30 cellular contexts compared by ENCODE assay signal in the genomic region with DNA sequence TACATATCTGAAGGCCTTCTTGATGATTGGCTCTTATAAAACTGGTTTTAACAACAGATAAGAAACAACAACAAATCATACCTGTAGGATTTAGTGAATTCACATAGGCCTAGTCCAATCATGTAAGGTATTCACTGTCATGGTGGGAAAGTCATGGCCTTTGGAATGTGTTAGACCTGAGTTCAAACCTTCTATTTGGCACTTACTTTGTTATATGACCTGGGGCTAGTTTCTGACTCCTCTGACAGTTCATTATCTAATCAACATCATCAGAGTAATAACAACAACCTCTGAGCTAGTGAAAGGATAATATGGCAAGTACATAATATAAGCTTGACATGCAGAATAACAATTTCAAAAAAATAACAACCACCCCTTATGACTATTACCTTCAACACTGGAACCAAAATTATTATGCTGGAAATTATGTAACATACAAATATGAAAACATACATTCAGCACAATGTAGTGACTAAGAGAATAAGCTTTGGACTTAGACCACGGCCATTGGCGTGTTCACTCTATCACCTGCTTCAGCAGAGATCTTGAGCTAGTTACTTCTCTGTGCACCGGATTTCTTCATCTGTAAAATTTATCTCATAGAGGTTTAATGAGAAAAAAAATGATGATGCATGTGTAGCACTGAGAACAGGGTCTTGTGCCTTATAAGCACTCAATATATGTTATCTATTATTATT.
"Had no signal": no experiment of that assay in that cellular context is flagged by ENCODE, and none has a peak within 500 bp of the region (broad histone marks: within the 10 kb centered on the region; RNA-seq: fewer than 3 reads in every experiment).

No MANE protein-coding gene starts in this region.

- H3K36me3 ChIP-seq: adrenal gland, ascending aorta, breast epithelium, esophagus squamous epithelium had no signal

- ATAC-seq: activated CD4-positive, alpha-beta T cell treated with anti-CD3 and anti-CD28 coated beads for 36 hours; activated CD8-positive, alpha-beta memory T cell treated with anti-CD3 and anti-CD28 coated beads, Interleukin-2, amount 10 ng/mL, durations not matched to agents 7 days and 5 days; activated CD8-positive, alpha-beta T cell treated with anti-CD3 and anti-CD28 coated beads, Interleukin-2, amount 10 ng/mL, durations not matched to agents 7 days and 5 days; activated naive CD8-positive, alpha-beta T cell treated with anti-CD3 and anti-CD28 coated beads, Interleukin-2, amount 50 U/mL, for 24 hours had no signal

- H3K4me3 ChIP-seq: adrenal gland, ascending aorta, breast epithelium, coronary artery, dorsolateral prefrontal cortex, esophagus squamous epithelium had no signal

- H3K9me3 ChIP-seq: adrenal gland, esophagus squamous epithelium had no signal

- H3K27ac ChIP-seq: adrenal gland, ascending aorta, breast epithelium, coronary artery, dorsolateral prefrontal cortex, esophagus squamous epithelium had no signal

- H3K4me1 ChIP-seq: adrenal gland, ascending aorta, breast epithelium had no signal

- H3K36me3 Mint-ChIP-seq: activated CD8-positive, alpha-beta memory T cell treated with anti-CD3 and anti-CD28 coated beads, Interleukin-2, amount 10 ng/mL, durations not matched to agents 7 days and 5 days; activated naive CD4-positive, alpha-beta T cell treated with anti-CD3 and anti-CD28 coated beads, Interleukin-2, amount 50 U/mL, for 24 hours; activated naive CD8-positive, alpha-beta T cell treated with anti-CD3 and anti-CD28 coated beads for 36 hours had no signal

- H3K4me1 Mint-ChIP-seq: activated CD4-positive, alpha-beta T cell treated with anti-CD3 and anti-CD28 coated beads for 36 hours; activated CD4-positive, alpha-beta T cell treated with anti-CD3 and anti-CD28 coated beads, Interleukin-2, amount 10 ng/mL, durations not matched to agents 24 days and 14 days; activated CD8-positive, alpha-beta memory T cell treated with anti-CD3 and anti-CD28 coated beads, Interleukin-2, amount 10 ng/mL, durations not matched to agents 7 days and 5 days; activated naive CD4-positive, alpha-beta T cell treated with anti-CD3 and anti-CD28 coated beads, Interleukin-2, amount 50 U/mL, for 24 hours; activated naive CD8-positive, alpha-beta T cell treated with anti-CD3 and anti-CD28 coated beads for 36 hours; activated naive CD8-positive, alpha-beta T cell treated with anti-CD3 and anti-CD28 coated beads, Interleukin-2, amount 50 U/mL, for 24 hours; central memory CD8-positive, alpha-beta T cell had no signal

- H3K27ac Mint-ChIP-seq: activated CD4-positive, alpha-beta memory T cell treated with anti-CD3 and anti-CD28 coated beads for 36 hours; activated CD4-positive, alpha-beta T cell treated with anti-CD3 and anti-CD28 coated beads for 36 hours; activated CD4-positive, alpha-beta T cell treated with anti-CD3 and anti-CD28 coated beads, Interleukin-2, amount 10 ng/mL, durations not matched to agents 24 days and 14 days; activated CD8-positive, alpha-beta memory T cell treated with anti-CD3 and anti-CD28 coated beads, Interleukin-2, amount 10 ng/mL, durations not matched to agents 7 days and 5 days; activated CD8-positive, alpha-beta T cell treated with anti-CD3 and anti-CD28 coated beads, Interleukin-2, amount 10 ng/mL, durations not matched to agents 7 days and 5 days; activated naive CD4-positive, alpha-beta T cell treated with anti-CD3 and anti-CD28 coated beads for 36 hours; activated naive CD4-positive, alpha-beta T cell treated with anti-CD3 and anti-CD28 coated beads, Interleukin-2, amount 50 U/mL, for 24 hours; activated naive CD8-positive, alpha-beta T cell treated with anti-CD3 and anti-CD28 coated beads for 36 hours; activated naive CD8-positive, alpha-beta T cell treated with anti-CD3 and anti-CD28 coated beads, Interleukin-2, amount 50 U/mL, for 24 hours; activated T-helper 1 cell treated with anti-CD3 and anti-CD28 coated beads, Interleukin-12 subunit alpha, Interleukin-12 subunit beta, Interleukin-2, Interleukin-4 antibody, amounts not matched to agents 30 ng/mL and 10 ng/mL and 1 ng/mL, durations not matched to agents 14 hours and 24 hours and 36 hours; activated T-helper 2 cell treated with anti-CD3 and anti-CD28 coated beads, Interferon-gamma antibody, Interleukin-2, Interleukin-4, amounts not matched to agents 10 μg/mL and 5 μg/mL and 100 μg/mL, durations not matched to agents 14 hours and 24 hours and 36 hours; brain; dendritic cell treated with granulocyte-macrophage colony-stimulating factor and Interleukin-4, amounts not matched to agents 40 ng/mL and 50 ng/mL, for 4 days; endodermal cell had no signal

- DNase-seq: activated CD4-positive, alpha-beta memory T cell treated with anti-CD3 and anti-CD28 coated beads for 36 hours; activated CD4-positive, alpha-beta T cell treated with anti-CD3 and anti-CD28 coated beads for 36 hours; activated CD4-positive, alpha-beta T cell treated with anti-CD3 and anti-CD28 coated beads, Interleukin-2, amount 10 ng/mL, durations not matched to agents 24 days and 14 days; activated CD4-positive, CD25-positive, alpha-beta regulatory T cell; activated CD4-positive, CD25-positive, alpha-beta regulatory T cell treated with anti-CD3 and anti-CD28 coated beads, Interleukin-2, amount 50 U/mL, for 72 hours; activated CD8-positive, alpha-beta memory T cell treated with anti-CD3 and anti-CD28 coated beads, Interleukin-2, amount 10 ng/mL, durations not matched to agents 7 days and 5 days; activated CD8-positive, alpha-beta memory T cell treated with anti-CD3 and anti-CD28 coated beads, Interleukin-2, amount 50 U/mL, for 4 hours; activated CD8-positive, alpha-beta T cell treated with anti-CD3 and anti-CD28 coated beads, Interleukin-2, amount 10 ng/mL, durations not matched to agents 7 days and 5 days; activated effector memory CD4-positive, alpha-beta T cell treated with anti-CD3 and anti-CD28 coated beads, Interleukin-2, amount 50 U/mL, for 16 hours; activated naive CD4-positive, alpha-beta T cell treated with anti-CD3 and anti-CD28 coated beads for 36 hours; activated naive CD8-positive, alpha-beta T cell treated with anti-CD3 and anti-CD28 coated beads for 36 hours; activated naive CD8-positive, alpha-beta T cell treated with anti-CD3 and anti-CD28 coated beads, Interleukin-2, amount 50 U/mL, for 24 hours; activated T-cell treated with anti-CD3 and anti-CD28 coated beads, Interleukin-2, amount 50 U/mL, for 1 hour; activated T-cell treated with anti-CD3 and anti-CD28 coated beads, Interleukin-2, amount 50 U/mL, for 48 hours; adrenal gland; dorsolateral prefrontal cortex; effector memory CD4-positive, alpha-beta T cell; endodermal cell; esophagus squamous epithelium; head of caudate nucleus; T-helper 2 cell had no signal

- H3K27me3 Mint-ChIP-seq: activated CD4-positive, alpha-beta memory T cell treated with anti-CD3 and anti-CD28 coated beads for 36 hours; activated CD4-positive, alpha-beta T cell treated with anti-CD3 and anti-CD28 coated beads for 36 hours; activated CD4-positive, alpha-beta T cell treated with anti-CD3 and anti-CD28 coated beads, Interleukin-2, amount 10 ng/mL, durations not matched to agents 24 days and 14 days; activated CD8-positive, alpha-beta memory T cell treated with anti-CD3 and anti-CD28 coated beads, Interleukin-2, amount 10 ng/mL, durations not matched to agents 7 days and 5 days; activated naive CD8-positive, alpha-beta T cell treated with anti-CD3 and anti-CD28 coated beads for 36 hours; activated naive CD8-positive, alpha-beta T cell treated with anti-CD3 and anti-CD28 coated beads, Interleukin-2, amount 50 U/mL, for 24 hours; brain; dendritic cell treated with granulocyte-macrophage colony-stimulating factor and Interleukin-4, amounts not matched to agents 40 ng/mL and 50 ng/mL, for 4 days had no signal

- H3K27me3 ChIP-seq: adrenal gland, ascending aorta, breast epithelium, dorsolateral prefrontal cortex, esophagus squamous epithelium had no signal

- H3K4me3 Mint-ChIP-seq: activated CD4-positive, alpha-beta memory T cell treated with anti-CD3 and anti-CD28 coated beads for 36 hours; activated CD4-positive, alpha-beta T cell treated with anti-CD3 and anti-CD28 coated beads for 36 hours; activated CD4-positive, alpha-beta T cell treated with anti-CD3 and anti-CD28 coated beads, Interleukin-2, amount 10 ng/mL, durations not matched to agents 24 days and 14 days; activated CD8-positive, alpha-beta memory T cell treated with anti-CD3 and anti-CD28 coated beads, Interleukin-2, amount 10 ng/mL, durations not matched to agents 7 days and 5 days; activated CD8-positive, alpha-beta T cell treated with anti-CD3 and anti-CD28 coated beads, Interleukin-2, amount 10 ng/mL, durations not matched to agents 7 days and 5 days; activated naive CD4-positive, alpha-beta T cell treated with anti-CD3 and anti-CD28 coated beads for 36 hours; activated naive CD4-positive, alpha-beta T cell treated with anti-CD3 and anti-CD28 coated beads, Interleukin-2, amount 50 U/mL, for 24 hours; activated naive CD8-positive, alpha-beta T cell treated with anti-CD3 and anti-CD28 coated beads for 36 hours; activated naive CD8-positive, alpha-beta T cell treated with anti-CD3 and anti-CD28 coated beads, Interleukin-2, amount 50 U/mL, for 24 hours; activated T-helper 1 cell treated with anti-CD3 and anti-CD28 coated beads, Interleukin-12 subunit alpha, Interleukin-12 subunit beta, Interleukin-2, Interleukin-4 antibody, amounts not matched to agents 30 ng/mL and 10 ng/mL and 1 ng/mL, durations not matched to agents 14 hours and 24 hours and 36 hours; brain; central memory CD8-positive, alpha-beta T cell; dendritic cell treated with granulocyte-macrophage colony-stimulating factor and Interleukin-4, amounts not matched to agents 40 ng/mL and 50 ng/mL, for 4 days; endodermal cell had no signal
